In genomic region chr2:28392297-28393114, GRCh38 we compare ENCODE assay signal across 1 cellular context.
TF ChIP-seq lines count a peak whose summit lies in the region.

FOSL2 (plus strand) TSS chr2:28392858; CDS start chr2:28393721, 863 bp downstream.

TF ChIP-seq in HepG2, 621 proteins besides CTCF, POLR2A, EP300 and RAD21 (continued from another document and continues in another):
- TF ChIP-seq ZNF768 (CRISPR knock-in tag; IDR thresholded peaks at IDR 0.05) (peak; percentile 73; the same call in 1 of the 2 replicates), RNF2 (conservative IDR thresholded peaks at IDR 0.05; ENCODE audit: low read depth) (no peak; the same call in 1 of the 2 replicates), PAX8 (CRISPR knock-in tag; IDR thresholded peaks at IDR 0.05; ENCODE audit: borderline replicate concordance) (0 out of 2 replicates have a peak, but pooled peaks have one; percentile 48), FOSL2 (CRISPR knock-in tag; IDR thresholded peaks at IDR 0.05) (peak; percentile 99), ZNF737 (CRISPR knock-in tag; IDR thresholded peaks at IDR 0.05; ENCODE audit: borderline replicate concordance) (no peak), KMT2A (CRISPR knock-in tag; IDR thresholded peaks at IDR 0.05) (peak; percentile 87), ZNF235 (CRISPR knock-in tag; IDR thresholded peaks at IDR 0.05; ENCODE audit: borderline replicate concordance) (no peak), SP5 (CRISPR knock-in tag; IDR thresholded peaks at IDR 0.05; ENCODE audit: borderline replicate concordance, low read depth) (peak; percentile 91), ZNF609 (CRISPR knock-in tag; IDR thresholded peaks at IDR 0.05; ENCODE audit: borderline replicate concordance) (peak; percentile 78; the same call in 1 of the 2 replicates), ZC3H13 (CRISPR knock-in tag; IDR thresholded peaks at IDR 0.05) (peak; percentile 91), FOXK1 (CRISPR knock-in tag; IDR thresholded peaks at IDR 0.05; ENCODE audit: borderline replicate concordance, low read depth) (peak; percentile 89; the same call in 1 of the 2 replicates), POLR2AphosphoS2 (IDR thresholded peaks at IDR 0.05; ENCODE audit: low read depth, low read length) (peak; percentile 88; the same call in 1 of the 2 replicates), ZBTB7B (CRISPR knock-in tag; IDR thresholded peaks at IDR 0.05) (no peak), TMF1 (CRISPR knock-in tag; IDR thresholded peaks at IDR 0.05; ENCODE audit: low read depth) (peak; percentile 68; the same call in 1 of the 2 replicates), CHD4 (IDR thresholded peaks at IDR 0.05; ENCODE audit: borderline replicate concordance, low read length) (no peak), MEF2D (CRISPR knock-in tag; IDR thresholded peaks at IDR 0.05) (peak; percentile 78), DNMT3B (CRISPR knock-in tag; conservative IDR thresholded peaks at IDR 0.05) (peak; percentile 14; the same call in 1 of the 2 replicates), ZNF761 (CRISPR knock-in tag; conservative IDR thresholded peaks at IDR 0.05) (0 out of 2 replicates have a peak, but pooled peaks have one; percentile 56), HMGA1 (CRISPR knock-in tag; conservative IDR thresholded peaks at IDR 0.05) (no peak), ATF1 (CRISPR knock-in tag; IDR thresholded peaks at IDR 0.05) (peak; percentile 16; the same call in 1 of the 2 replicates), ZFAT (CRISPR knock-in tag; conservative IDR thresholded peaks at IDR 0.05) (no peak), CBFB (CRISPR knock-in tag; IDR thresholded peaks at IDR 0.05) (no peak; the same call in 1 of the 2 replicates), ZBTB34 (CRISPR knock-in tag; IDR thresholded peaks at IDR 0.05) (peak; percentile 76; the same call in 1 of the 2 replicates), BATF2 (CRISPR knock-in tag; IDR thresholded peaks at IDR 0.05) (peak; percentile 78; the same call in 1 of the 2 replicates), CAMTA2 (CRISPR knock-in tag; IDR thresholded peaks at IDR 0.05; ENCODE audit: borderline replicate concordance) (0 out of 2 replicates have a peak, but pooled peaks have one; percentile 23), SUZ12 (IDR thresholded peaks at IDR 0.05; ENCODE audit: low read depth, low read length) (no peak), PLSCR1 (CRISPR knock-in tag; IDR thresholded peaks at IDR 0.05; ENCODE audit: borderline replicate concordance) (no peak), TFE3 (CRISPR knock-in tag; IDR thresholded peaks at IDR 0.05) (peak; percentile 89), ZNF687 (CRISPR knock-in tag; IDR thresholded peaks at IDR 0.05) (peak; percentile 89), ATM (IDR thresholded peaks at IDR 0.05; ENCODE audit: borderline replicate concordance) (no peak), ZSCAN5A (CRISPR knock-in tag; IDR thresholded peaks at IDR 0.05; ENCODE audit: borderline replicate concordance) (peak; percentile 88), MED8 (CRISPR knock-in tag; IDR thresholded peaks at IDR 0.05; ENCODE audit: insufficient replicate concordance) (no peak), RFX5 (IDR thresholded peaks at IDR 0.05; ENCODE audit: low read depth, low read length) (peak; percentile 24; the same call in 1 of the 2 replicates), MED1 (CRISPR knock-in tag; IDR thresholded peaks at IDR 0.05) (peak; percentile 94), CENPX (CRISPR knock-in tag; IDR thresholded peaks at IDR 0.05) (no peak), KDM4B (CRISPR knock-in tag; IDR thresholded peaks at IDR 0.05) (peak; percentile 75; the same call in 1 of the 2 replicates), ZNF724P (CRISPR knock-in tag; IDR thresholded peaks at IDR 0.05; ENCODE audit: borderline replicate concordance) (0 out of 2 replicates have a peak, but pooled peaks have one; percentile 52), NONO (IDR thresholded peaks at IDR 0.05) (no peak), NONO (CRISPR knock-in tag; conservative IDR thresholded peaks at IDR 0.05) (peak; percentile 89), NFE2L2 (IDR thresholded peaks at IDR 0.05; ENCODE audit: low read length) (no peak), ZNF766 (CRISPR knock-in tag; IDR thresholded peaks at IDR 0.05; ENCODE audit: borderline replicate concordance) (no peak), U2AF2 (IDR thresholded peaks at IDR 0.05; ENCODE audit: low read depth, low read length) (0 out of 2 replicates have a peak, but pooled peaks have one; percentile 65), ZNF501 (CRISPR knock-in tag; IDR thresholded peaks at IDR 0.05) (no peak; the same call in 1 of the 2 replicates), FOXA3 (CRISPR knock-in tag; IDR thresholded peaks at IDR 0.05) (peak; percentile 84), AFF4 (CRISPR knock-in tag; IDR thresholded peaks at IDR 0.05) (no peak), NKX3-1 (CRISPR knock-in tag; IDR thresholded peaks at IDR 0.05) (peak; percentile 64), TAF15 (IDR thresholded peaks at IDR 0.05; ENCODE audit: low read depth, low read length, poor library complexity, severe bottlenecking) (no peak), HDAC1 (CRISPR knock-in tag; IDR thresholded peaks at IDR 0.05) (peak; percentile 92)
